ENCODE assay signal across 8 cellular contexts in genomic region chr2:26757873-26758789, GRCh38. TPM values are rescaled to one million over a fixed set of nuclear protein-coding genes. Genes with fewer than 3 reads are reported as not detected.
DNase-seq lines count a peak whose midpoint lies in the region; ATAC-seq, FAIRE-seq and TF ChIP-seq lines count a peak whose summit lies in the region.

No MANE protein-coding gene starts in this region.

- 25% methylated on average over 6 of the region's 6 CpGs for WGBS in K562 (ENCODE audit: insufficient coverage, low coverage, missing lambda C conversion rate)
- 74 to 85% methylated on average over 4 to 6 of the region's 6 CpGs for WGBS in transverse colon (ENCODE audit: low coverage in 1 of 2), 2 donors

- H2AFZ ChIP-seq in K562 (ENCODE audit: low read depth, low read length), result peak overlapping the region; percentile 82

- H4K20me1 ChIP-seq in K562 (replicated peaks; ENCODE audit: control insufficient read depth, insufficient read depth, low read length), result no peaks in the 10 kb centered on the region

- peak; percentile 88 for FAIRE-seq in K562 (lab: Jason Lieb, UNC)

- DNase-seq in NCI-H2029 (lab: John Stamatoyannopoulos, UW) (peak; percentile 6), NCI-H2029 treated with DMSO at 0.1 percent for 48 hours (lab: John Stamatoyannopoulos, UW) (no peak), K562 (ENCODE audit: extremely low read depth in 1 of 4, low spot score in 3 of 4) (peak in 1 of 4 experiments; percentile 92), left kidney (ENCODE audit: low read depth, low spot score) (peak; percentile 47), GM20000 (ENCODE audit: low spot score) (no peak), transverse colon (no peak)
- DNase-seq in stimulated activated naive CD4-positive, alpha-beta T cell treated with Interleukin-2 at 50 U/mL for 16 hours (lab: John Stamatoyannopoulos, UW), result no peak

- POLR2A ChIA-PET in K562 (lab: Yijun Ruan, JAX), result interaction anchor here (0.5 to 0.6 kb wide), 2 partner anchors 9 to 86 kb away, joined by 4 read pairs; no protein-coding TSS in a partner anchor

- CTCF ChIA-PET in K562 (lab: Yijun Ruan, JAX; ENCODE audit: low intra/inter-chr PET ratio), result no interaction called here

- H3K4me3 ChIP-seq in HUES48 (ENCODE audit: low read depth, low read length), result no peak overlapping the region
- no peak overlapping the region for H3K4me3 ChIP-seq in K562
- no peak overlapping the region for H3K4me3 ChIP-seq in transverse colon

- intact Hi-C loops in K562 (cut with micrococcal nuclease), result no loop called here
- intact Hi-C loops in transverse colon (cut with DNase I; ENCODE audit: low total_unique reads), result loop anchor here (10.0 kb wide), 1 partner anchor 1463 kb away; no protein-coding TSS in a partner anchor

- TF ChIP-seq CTCF in K562 (IDR thresholded peaks at IDR 0.05 in 2 of 3, conservative IDR thresholded peaks at IDR 0.05 in 1 of 3; ENCODE audit: insufficient read depth in 2 of 3, low read depth in 1 of 3, low read length in 3 of 3) (no peak), GM20000 (IDR thresholded peaks at IDR 0.05; ENCODE audit: extremely low read depth, missing control alignments) (no peak), transverse colon (IDR thresholded peaks at IDR 0.05) (no peak)

- H3K9me1 ChIP-seq in K562 (ENCODE audit: control insufficient read depth, insufficient read depth, low read length), result no peaks in the 10 kb centered on the region

- H3K27me3 ChIP-seq in HUES48 (ENCODE audit: control insufficient read depth, insufficient read depth, low read length) (no peaks in the 10 kb centered on the region), K562 (ENCODE audit: control insufficient read depth in 2 of 2, insufficient read depth in 2 of 2, low read length in 2 of 2) (no peaks in the 10 kb centered on the region), transverse colon (no peaks in the 10 kb centered on the region)

- H3K36me3 ChIP-seq in HUES48 (ENCODE audit: control insufficient read depth, insufficient read depth, low read length) (no peaks in the 10 kb centered on the region), K562 (ENCODE audit: control insufficient read depth, insufficient read depth, low read length) (no peaks in the 10 kb centered on the region; the same call in 2 of the 3 replicates), transverse colon (no peaks in the 10 kb centered on the region)

- H3K27ac ChIP-seq in HUES48 (ENCODE audit: low read depth, low read length) (peak overlapping the region; percentile 97), K562 (ENCODE audit: extremely low read depth, low read depth, low read length) (peak overlapping the region; percentile 100), transverse colon (no peak overlapping the region)

- TF ChIP-seq POLR2A in K562 (conservative IDR thresholded peaks at IDR 0.05) (peak; percentile 64), transverse colon (IDR thresholded peaks at IDR 0.05) (no peak)

- H3K4me2 ChIP-seq in K562 (ENCODE audit: insufficient read depth, low read length), result peak overlapping the region; percentile 79

- peak overlapping the region; percentile 49 for H3K9ac ChIP-seq in HUES48 (ENCODE audit: low read depth, low read length)
- H3K9ac ChIP-seq in K562 (ENCODE audit: insufficient read depth in 1 of 2, low read depth in 2 of 2, low read length in 2 of 2), result peak overlapping the region; percentile 85 to 88; a peak in 3 of 4 replicates

- TF ChIP-seq RAD21 in K562 (CRISPR knock-in tag; conservative IDR thresholded peaks at IDR 0.05 in 1 of 2, IDR thresholded peaks at IDR 0.05 in 1 of 2), result no peak

- BruUV-seq in K562 (replicated peaks; lab: Mats Ljungman, UMichigan), result TSS peak; percentile 98

- TF ChIP-seq EP300 in K562 (IDR thresholded peaks at IDR 0.05; ENCODE audit: low read length) (peak; percentile 91), transverse colon (IDR thresholded peaks at IDR 0.05; ENCODE audit: low read depth) (no peak)

- no peaks in the 10 kb centered on the region for H3K9me3 ChIP-seq in HUES48 (ENCODE audit: control insufficient read depth, insufficient read depth, low read length)
- H3K9me3 ChIP-seq in K562 (replicated peaks; ENCODE audit: control insufficient read depth, insufficient read depth, low read depth, low read length), result no peaks in the 10 kb centered on the region
- H3K9me3 ChIP-seq in transverse colon, result no peaks in the 10 kb centered on the region

- no peaks in the 10 kb centered on the region for H3K79me2 ChIP-seq in K562 (ENCODE audit: control insufficient read depth, insufficient read depth, low read length)

- H3K4me1 ChIP-seq in HUES48 (ENCODE audit: control insufficient read depth, insufficient read depth, low read length), result peaks cover 36% of the 10 kb centered on the region
- peaks cover 8 to 32% of the 10 kb centered on the region in 2 experiments for H3K4me1 ChIP-seq in K562 (replicated peaks in 1 of 2; ENCODE audit: control insufficient read depth in 2 of 2, insufficient read depth in 2 of 2, low read length in 2 of 2)
- peaks cover 0 to 9% (median 3%) of the 10 kb centered on the region in 4 donors for H3K4me1 ChIP-seq in transverse colon

- in situ Hi-C loops in K562 (cut with MboI) (no loop called here), transverse colon (cut with MboI; ENCODE audit: low pct_ligation_motif_present in 1 of 4, low pct_unique_long_range_greater_than_20kb in 1 of 4, low sequenced_read_pairs in 3 of 4) (no loop called here)

- ATAC-seq in K562, result peak; percentile 81

TF ChIP-seq in K562, 482 proteins besides CTCF, POLR2A, EP300 and RAD21 (continues in another document):
- no peak for TF ChIP-seq MED1 (CRISPR knock-in tag; IDR thresholded peaks at IDR 0.05; ENCODE audit: borderline replicate concordance)
- TF ChIP-seq RFX1 (IDR thresholded peaks at IDR 0.05), result peak; percentile 59
- no peak for TF ChIP-seq ZNF184 (CRISPR knock-in tag; IDR thresholded peaks at IDR 0.05)
- no peak for TF ChIP-seq THRAP3 (IDR thresholded peaks at IDR 0.05; ENCODE audit: borderline replicate concordance)
- TF ChIP-seq DPF2 (IDR thresholded peaks at IDR 0.05), result peak; percentile 93
- TF ChIP-seq ZBTB34 (CRISPR knock-in tag; IDR thresholded peaks at IDR 0.05), result peak; percentile 28; the same call in 1 of the 2 replicates
- TF ChIP-seq FOXJ3 (CRISPR knock-in tag; IDR thresholded peaks at IDR 0.05), result no peak
- TF ChIP-seq HMG20A (CRISPR knock-in tag; conservative IDR thresholded peaks at IDR 0.05), result no peak
- TF ChIP-seq PHF8 (IDR thresholded peaks at IDR 0.05; ENCODE audit: borderline replicate concordance, low read length), result peak; percentile 16; the same call in 1 of the 2 replicates
- peak; percentile 74 for TF ChIP-seq POLR2B (IDR thresholded peaks at IDR 0.05; ENCODE audit: low read depth, partially characterized antibody)
- TF ChIP-seq NR3C1 (CRISPR knock-in tag; IDR thresholded peaks at IDR 0.05), result no peak

RNA-seq across cellular contexts. Expression of gene SLC35F6, which starts 6.0 kb away (rescaled TPM):
- 21.5 and 40.8 TPM in 2 replicates for total RNA-seq in K562 (2011; cell fraction: chromatin; rRNA removed; ENCODE audit: low replicate concordance)
- 40.7 and 47.7 TPM in 2 replicates for total RNA-seq in K562 (2011; cell fraction: nucleolus; rRNA removed)
- total RNA-seq in K562 (2011; cell fraction: nucleoplasm; rRNA removed), result 48.1 and 75.0 TPM in 2 replicates
- total RNA-seq in K562 (2014; rRNA removed) (22.9 and 31.9 TPM in 2 replicates), K562 (2014; rRNA removed; fragmentation: Illumina TruSeq; extraction: Trizol) (21.9 and 22.2 TPM in 2 replicates), K562 (2015; rRNA removed; fragmentation: Illumina TruSeq; extraction: Trizol) (28.1 and 29.4 TPM in 2 replicates), K562 (2021) (37.4 and 42.8 TPM in 2 replicates), transverse colon (10 to 100 TPM; 23.3 to 36.3 (median 33.3) TPM)
- polyA plus RNA-seq in K562 (2011; rRNA removed) (11.9 and 16.7 TPM in 2 replicates), K562 (2014; fragmentation: Illumina TruSeq; extraction: Trizol) (22.5 and 23.4 TPM in 2 replicates), K562 (2014; fragmentation: Nextera tagmentation; extraction: Ambion mirVana) (10 to 100 TPM; 19.3 to 47.3 TPM), K562 (2014; rRNA removed) (18.8 and 20.9 TPM in 2 replicates)
- 18.3 and 30.0 TPM in 2 replicates for polyA plus RNA-seq in K562 (2011; cell fraction: cytosol; rRNA removed)
- polyA plus RNA-seq in K562 (2011; cell fraction: nucleus; rRNA removed), result 5.5 and 8.8 TPM in 2 replicates
- 17.4 and 33.3 TPM in 2 replicates for polyA plus RNA-seq in K562 (2012)
- polyA minus RNA-seq in K562 (2011; rRNA and poly(A)+ RNA removed), result 18.6 and 24.3 TPM in 2 replicates
- polyA minus RNA-seq in K562 (2011; cell fraction: cytosol; rRNA and poly(A)+ RNA removed), result 23.3 and 30.5 TPM in 2 replicates
- 6.7 and 9.3 TPM in 2 replicates for polyA minus RNA-seq in K562 (2011; cell fraction: nucleus; rRNA and poly(A)+ RNA removed)

RNA-seq across cellular contexts. Expression of gene CENPA, which starts 27.7 kb away (rescaled TPM):
- total RNA-seq in K562 (2011; cell fraction: chromatin; rRNA removed; ENCODE audit: low replicate concordance), result 31.6 and 48.8 TPM in 2 replicates
- total RNA-seq in K562 (2011; cell fraction: nucleolus; rRNA removed), result 18.2 and 18.7 TPM in 2 replicates
- 30.9 and 35.8 TPM in 2 replicates for total RNA-seq in K562 (2011; cell fraction: nucleoplasm; rRNA removed)
- 32.1 and 40.9 TPM in 2 replicates for total RNA-seq in K562 (2014; rRNA removed)
- total RNA-seq in K562 (2014; rRNA removed; fragmentation: Illumina TruSeq; extraction: Trizol), result 48.8 and 49.6 TPM in 2 replicates
- total RNA-seq in K562 (2015; rRNA removed; fragmentation: Illumina TruSeq; extraction: Trizol), result 40.8 and 44.7 TPM in 2 replicates
- total RNA-seq in K562 (2021), result 45.6 and 51.7 TPM in 2 replicates
- 54.2 and 61.7 TPM in 2 replicates for polyA plus RNA-seq in K562 (2011; rRNA removed)
- polyA plus RNA-seq in K562 (2011; cell fraction: cytosol; rRNA removed), result 43.0 and 48.2 TPM in 2 replicates
- polyA plus RNA-seq in K562 (2011; cell fraction: nucleus; rRNA removed), result 35.5 and 42.4 TPM in 2 replicates
- polyA plus RNA-seq in K562 (2012), result 30.2 and 32.1 TPM in 2 replicates
- polyA plus RNA-seq in K562 (2014; fragmentation: Illumina TruSeq; extraction: Trizol), result 53.4 and 60.1 TPM in 2 replicates
- polyA plus RNA-seq in K562 (2014; fragmentation: Nextera tagmentation; extraction: Ambion mirVana), result 10 to 100 TPM; 11.3 to 13.4 TPM
- polyA plus RNA-seq in K562 (2014; rRNA removed), result 43.6 and 46.2 TPM in 2 replicates
- 25.6 and 28.3 TPM in 2 replicates for polyA minus RNA-seq in K562 (2011; rRNA and poly(A)+ RNA removed)
- polyA minus RNA-seq in K562 (2011; cell fraction: cytosol; rRNA and poly(A)+ RNA removed), result 17.7 and 17.8 TPM in 2 replicates
- 9.8 and 11.0 TPM in 2 replicates for polyA minus RNA-seq in K562 (2011; cell fraction: nucleus; rRNA and poly(A)+ RNA removed)
- 10 to 100 TPM in 1 of 4 donors, 1 to 10 TPM in 1, not detected in 2; 1.1 to 14.9 TPM for total RNA-seq in transverse colon

Comparison
In these comparisons a context has a peak if more than half of its experiments do, and no peak if none do; other contexts are left out.
1. DNase-seq: peak in NCI-H2029 (single experiment) and left kidney (single experiment); none in NCI-H2029 treated with DMSO at 0.1 percent for 48 hours (single experiment), GM20000 (single experiment), stimulated activated naive CD4-positive, alpha-beta T cell treated with Interleukin-2 at 50 U/mL for 16 hours (single experiment) and transverse colon (single experiment).
2. H3K27ac ChIP-seq: peak in HUES48 (single experiment) and K562 (single experiment); none in transverse colon (0 of 4).